ENCODE assay signal across 1 cellular context in genomic region chr16:13056607-13057006, GRCh38.
TF ChIP-seq lines count a peak whose summit lies in the region.

No MANE protein-coding gene starts in this region.

TF ChIP-seq in GM23338, 12 proteins besides CTCF, POLR2A, EP300 and RAD21 (continued from another document):
- no peak for TF ChIP-seq REST (IDR thresholded peaks at IDR 0.05; ENCODE audit: unreplicated experiment)
- TF ChIP-seq CREB1 (CRISPR knock-in tag; IDR thresholded peaks at IDR 0.05; ENCODE audit: low read depth) = no peak
